ENCODE assay signal across 1 cellular context in genomic region chr4:151319490-151319889, GRCh38.
TF ChIP-seq lines count a peak whose summit lies in the region.

No MANE protein-coding gene starts in this region.

TF ChIP-seq in K562, 482 proteins besides CTCF, POLR2A, EP300 and RAD21:
- peak; percentile 75 for TF ChIP-seq RBM25 (IDR thresholded peaks at IDR 0.05; ENCODE audit: low read depth, low read length, severe bottlenecking)
- no peak for TF ChIP-seq RFX5 (IDR thresholded peaks at IDR 0.05; ENCODE audit: low read depth, low read length)
TF ChIP-seq in K562: peak in this region for 1.
